ENCODE assay signal across 8 cellular contexts in genomic region chr2:96116879-96117533, GRCh38. TPM values are rescaled to one million over a fixed set of nuclear protein-coding genes. Genes with fewer than 3 reads are reported as not detected.
A peak's percentile ranks its signal among the peaks of the same experiment; 100 is the strongest.
DNase-seq lines count a peak whose midpoint lies in the region; ATAC-seq and TF ChIP-seq lines count a peak whose summit lies in the region.

No MANE protein-coding gene starts in this region.

- 1 to 7% (median 2%) methylated on average over 13 to 62 of the region's 62 CpGs for whole genome bisulfite sequencing in spleen, 5 donors

- peak overlapping the region; percentile 45 for H3K27ac Mint-ChIP-seq in T-helper 17 cell

- peak overlapping the region in 7 of 8 donors; percentile 38 to 80 (median 72) for H3K27ac ChIP-seq in spleen

- H3K27me3 ChIP-seq in spleen (replicated peaks in 1 of 7) = peaks cover 0 to 71% (median 22%) of the 10 kb centered on the region in 7 donors

- peaks cover 34% of the 10 kb centered on the region for H3K27me3 Mint-ChIP-seq in T-helper 17 cell

- intact Hi-C loops in spleen (cut with DNase I; ENCODE audit: low total_unique reads) = no loop called here

- H3K36me3 Mint-ChIP-seq in T-helper 17 cell (ENCODE audit: low read depth) = peaks cover 4% of the 10 kb centered on the region

- H3K4me3 ChIP-seq in astrocyte of the spinal cord (ENCODE audit: low read depth, low read length) (peak overlapping the region; percentile 7), spleen (peak overlapping the region; percentile 57 to 83 (median 76))

- H3K4me1 ChIP-seq in spleen = peaks cover 3 to 51% (median 25%) of the 10 kb centered on the region in 6 donors

- H3K4me1 Mint-ChIP-seq in T-helper 17 cell = peaks cover 13% of the 10 kb centered on the region

- no peak for TF ChIP-seq POLR2A in spleen (IDR thresholded peaks at IDR 0.05)

- TF ChIP-seq CTCF in astrocyte of the spinal cord (IDR thresholded peaks at IDR 0.05; ENCODE audit: low read depth, low read length) (peak; percentile 60), spleen (IDR thresholded peaks at IDR 0.05 in 8 of 11, conservative IDR thresholded peaks at IDR 0.05 in 3 of 11) (peak in 10 of 11 experiments; percentile 13 to 98 (median 92))

- peak overlapping the region; percentile 79 for H3K4me3 Mint-ChIP-seq in T-helper 17 cell

- H3K9me3 ChIP-seq in T-helper 17 cell (ENCODE audit: control insufficient read depth, low read length, poor library complexity, severe bottlenecking) (no peaks in the 10 kb centered on the region), spleen (no peaks in the 10 kb centered on the region)

- peak; percentile 65 for DNase-seq in COLO829 (ENCODE audit: low spot score)
- peak; percentile 55 to 65 (median 64) for DNase-seq in T-helper 17 cell
- peak; percentile 6 for DNase-seq in astrocyte of the spinal cord (ENCODE audit: low read depth, low spot score)
- peak; percentile 99 for DNase-seq in iPS-NIHi11 (ENCODE audit: low spot score)
- DNase-seq in spleen = peak; percentile 90
- no peak for DNase-seq in DMS153 (lab: John Stamatoyannopoulos, UW)

- H3K36me3 ChIP-seq in spleen = no peaks in the 10 kb centered on the region

- ATAC-seq in GM19351 (IDR thresholded peaks at IDR 0.05; ENCODE audit: unreplicated experiment) (peak; percentile 64), HG03565 (IDR thresholded peaks at IDR 0.05; ENCODE audit: unreplicated experiment) (peak; percentile 33), T-helper 17 cell (peak; percentile 82)

- in situ Hi-C loops in astrocyte of the spinal cord (cut with HindIII; ENCODE audit: low sequenced_read_pairs) = no loop called here

RNA-seq across cellular contexts. Expression of gene ADRA2B, which starts 0.6 kb away (rescaled TPM):
- total RNA-seq in T-helper 17 cell = 1 to 10 TPM in 1 of 2 donors, under 1 TPM in 1; 0.85 to 2.8 TPM
- total RNA-seq in spleen = 10 to 100 TPM in 3 of 7 donors, 1 to 10 TPM in 4; 3.1 to 14.2 (median 9.0) TPM
- 1 to 10 TPM; 1.8 to 4.2 (median 1.8) TPM for polyA plus RNA-seq in spleen

RNA-seq across cellular contexts. Expression of gene ASTL, which starts 21.3 kb away (rescaled TPM):
- total RNA-seq in T-helper 17 cell (1 to 10 TPM; 4.2 to 7.9 TPM), spleen (1 to 10 TPM in 2 of 7 donors, under 1 TPM in 4, not detected in 1; 0.49 to 2.2 (median 0.72) TPM)
- polyA plus RNA-seq in spleen = under 1 TPM; 0.24 to 0.33 (median 0.29) TPM

RNA-seq across cellular contexts. Expression of gene DUSP2, which starts 28.2 kb away (rescaled TPM):
- total RNA-seq in T-helper 17 cell (100 to 1,000 TPM; 240 to 319 TPM), spleen (10 to 100 TPM; 27.2 to 88.0 (median 45.0) TPM)
- 10 to 100 TPM; 24.2 to 60.8 (median 47.6) TPM for polyA plus RNA-seq in spleen
